ENCODE assay signal across 1 cellular context in genomic region chr6:87663434-87663833, GRCh38.
TF ChIP-seq lines count a peak whose summit lies in the region.

No MANE protein-coding gene starts in this region.

TF ChIP-seq in HepG2, 621 proteins besides CTCF, POLR2A, EP300 and RAD21:
- TF ChIP-seq ZNF800 (CRISPR knock-in tag; IDR thresholded peaks at IDR 0.05) (no peak), ZBTB38 (CRISPR knock-in tag; IDR thresholded peaks at IDR 0.05) (no peak), ZNF781 (CRISPR knock-in tag; IDR thresholded peaks at IDR 0.05; ENCODE audit: borderline replicate concordance, not compliant biosample characterization) (no peak), REPIN1 (CRISPR knock-in tag; IDR thresholded peaks at IDR 0.05; ENCODE audit: borderline replicate concordance, low read depth) (no peak)
